Comparison of ENCODE assay signal across 11 cellular contexts in genomic region chr15:66766282-66767228, GRCh38.
DNase-seq lines count a peak whose midpoint lies in the region; ATAC-seq and TF ChIP-seq lines count a peak whose summit lies in the region.
"Had no signal": no experiment of that assay in that cellular context is flagged by ENCODE, and none has a peak within 500 bp of the region (broad histone marks: within the 10 kb centered on the region; RNA-seq: fewer than 3 reads in every experiment).

No MANE protein-coding gene starts in this region.

- H3K27me3 ChIP-seq in right cardiac atrium (ENCODE audit: control insufficient read depth, insufficient read depth) = no peaks in the 10 kb centered on the region

- H3K4me3 Mint-ChIP-seq in type B pancreatic cell = peak overlapping the region; percentile 79

- in situ Hi-C loops in GM13976 (cut with MboI; ENCODE audit: low sequenced_read_pairs, unreplicated experiment) = no loop called here

- WGBS in right cardiac atrium = 46% methylated on average over 7 of the region's 7 CpGs

- CTCF ChIA-PET in HEK293 (lab: Yijun Ruan, JAX) = interaction anchor here (0.6 to 1.2 kb wide), 10 partner anchors 9 to 1499 kb away, joined by 3 to 4 read pairs (median 4); no protein-coding TSS in a partner anchor

- H3K27me3 Mint-ChIP-seq in type B pancreatic cell = no peaks in the 10 kb centered on the region

- ATAC-seq in right cardiac atrium (no peak), HG03354 (IDR thresholded peaks at IDR 0.05; ENCODE audit: poor library complexity, severe bottlenecking, unreplicated experiment) (no peak)

- POLR2A ChIA-PET in HEK293 (lab: Yijun Ruan, JAX) = interaction anchor here (1.8 to 1.9 kb wide), 2 partner anchors 65 kb away, joined by 7 to 11 read pairs; partner anchors contain the start of gene SMAD6

- H3K4me1 ChIP-seq in HEK293 (ENCODE audit: control insufficient read depth, insufficient read depth, low read length) (peaks cover 47% of the 10 kb centered on the region), right cardiac atrium (ENCODE audit: control insufficient read depth, insufficient read depth, low read length) (peaks cover 65% of the 10 kb centered on the region)

- DNase-seq in right cardiac atrium (no peak), type B pancreatic cell (ENCODE audit: extremely low spot score, unreplicated experiment) (no peak), ureter (ENCODE audit: low spot score) (no peak), GM13976 (ENCODE audit: low spot score) (no peak)
- DNase-seq: central memory CD4-positive, alpha-beta T cell; immature natural killer cell; NCI-H1436 treated with DMSO at 0.1 percent for 48 hours; retina had no signal

- H3K9me3 Mint-ChIP-seq in type B pancreatic cell = no peaks in the 10 kb centered on the region

- H3K27ac ChIP-seq in HEK293 (ENCODE audit: extremely low read depth, low read depth, low read length) (no peak overlapping the region; the same call in 1 of the 2 replicates), VCaP (peak overlapping the region; percentile 89), right cardiac atrium (ENCODE audit: low read length) (peak overlapping the region; percentile 75)

- peaks cover 0 to 28% of the 10 kb centered on the region in 2 experiments; a peak in 1 of 3 replicates for H3K36me3 ChIP-seq in HEK293 (ENCODE audit: control insufficient read depth in 2 of 2, insufficient read depth in 1 of 2, low read length in 2 of 2)

- intact Hi-C loops in right cardiac atrium (cut with DNase I) = loop anchor here in 1 of 4 donors (10.0 kb wide), 1 partner anchor 162 kb away; no protein-coding TSS in a partner anchor

- peak overlapping the region; percentile 90 for H3K27ac Mint-ChIP-seq in type B pancreatic cell
- H3K27ac Mint-ChIP-seq: immature natural killer cell had no signal

- H3K4me3 ChIP-seq in HEK293 (ENCODE audit: low read depth, low read length) (peak overlapping the region; percentile 3; the same call in 1 of the 2 replicates), right cardiac atrium (ENCODE audit: low read length) (no peak overlapping the region)

- H3K9me3 ChIP-seq in HEK293 (ENCODE audit: control insufficient read depth, insufficient read depth, low read depth, low read length) (no peaks in the 10 kb centered on the region), right cardiac atrium (ENCODE audit: control insufficient read depth, low read length) (no peaks in the 10 kb centered on the region)

- no peak for TF ChIP-seq CTCF in HEK293 (tag by site-specific recombination; IDR thresholded peaks at IDR 0.05)
- TF ChIP-seq CTCF in VCaP (conservative IDR thresholded peaks at IDR 0.05) = no peak
- no peak for TF ChIP-seq CTCF in type B pancreatic cell (conservative IDR thresholded peaks at IDR 0.05)
- TF ChIP-seq CTCF in GM13976 (IDR thresholded peaks at IDR 0.05; ENCODE audit: borderline replicate concordance, control extremely low read depth, extremely low read depth, insufficient read depth, missing control alignments) = no peak

- H3K4me1 Mint-ChIP-seq in type B pancreatic cell (ENCODE audit: unreplicated experiment) = peaks cover 74% of the 10 kb centered on the region
- H3K4me1 Mint-ChIP-seq: immature natural killer cell had no signal

- peaks cover 4% of the 10 kb centered on the region for H3K36me3 Mint-ChIP-seq in type B pancreatic cell
- H3K36me3 Mint-ChIP-seq: immature natural killer cell had no signal

TF ChIP-seq in HEK293, 187 proteins besides CTCF, POLR2A, EP300 and RAD21:
- no peak for TF ChIP-seq ZNF747 (tag by site-specific recombination; IDR thresholded peaks at IDR 0.05)
- no peak for TF ChIP-seq INSM2 (tag by site-specific recombination; IDR thresholded peaks at IDR 0.05)
- TF ChIP-seq ZNF600 (tag by site-specific recombination; IDR thresholded peaks at IDR 0.05) = 0 out of 2 replicates have a peak, but pooled peaks have one; percentile 27
- peak; percentile 76 for TF ChIP-seq SCRT2 (tag by site-specific recombination; IDR thresholded peaks at IDR 0.05)
- no peak for TF ChIP-seq ZNF521 (tag by site-specific recombination; IDR thresholded peaks at IDR 0.05)
- 0 out of 2 replicates have a peak, but pooled peaks have one; percentile 7 for TF ChIP-seq PATZ1 (tag by site-specific recombination; IDR thresholded peaks at IDR 0.05)
- peak; percentile 59; the same call in 1 of the 2 replicates for TF ChIP-seq ZNF768 (tag by site-specific recombination; IDR thresholded peaks at IDR 0.05)
- no peak for TF ChIP-seq ZNF223 (tag by site-specific recombination; IDR thresholded peaks at IDR 0.05)
- TF ChIP-seq MYNN (tag by site-specific recombination; IDR thresholded peaks at IDR 0.05; ENCODE audit: borderline replicate concordance) = peak; percentile 57; the same call in 1 of the 2 replicates
- TF ChIP-seq ZNF664 (tag by site-specific recombination; IDR thresholded peaks at IDR 0.05) = peak; percentile 97
- no peak for TF ChIP-seq ZNF202 (tag by site-specific recombination; IDR thresholded peaks at IDR 0.05; ENCODE audit: borderline replicate concordance)
